8 cellular contexts compared by ENCODE assay signal in genomic region chr4:100190643-100191600, GRCh38. TPM values are rescaled to one million over a fixed set of nuclear protein-coding genes. Genes with fewer than 3 reads are reported as not detected.
A peak's percentile ranks its signal among the peaks of the same experiment; 100 is the strongest.
DNase-seq lines count a peak whose midpoint lies in the region; ATAC-seq and TF ChIP-seq lines count a peak whose summit lies in the region.

No MANE protein-coding gene starts in this region.

- ATAC-seq in HG02798 (IDR thresholded peaks at IDR 0.05; ENCODE audit: poor library complexity, unreplicated experiment) (peak; percentile 14), HG02840 (IDR thresholded peaks at IDR 0.05; ENCODE audit: low FRiP score, unreplicated experiment) (no peak)
- ATAC-seq in stimulated activated naive CD8-positive, alpha-beta T cell treated with anti-CD3 and anti-CD28 coated beads, Interleukin-15, amount 100 ng/mL, for 72 hours, result peak; percentile 33

- peak overlapping the region; percentile 60 for H3K4me3 ChIP-seq in kidney epithelial cell (ENCODE audit: low read depth, low read length)

- no peaks in the 10 kb centered on the region for H3K36me3 Mint-ChIP-seq in brain

- no peaks in the 10 kb centered on the region for H3K27me3 ChIP-seq in kidney epithelial cell (ENCODE audit: control insufficient read depth, insufficient read depth, low read length)

- H3K9me3 Mint-ChIP-seq in brain, result no peaks in the 10 kb centered on the region
- H3K9me3 Mint-ChIP-seq in stimulated activated naive CD8-positive, alpha-beta T cell treated with anti-CD3 and anti-CD28 coated beads, Interleukin-15, amount 100 ng/mL, for 72 hours, result no peaks in the 10 kb centered on the region

- no peak for TF ChIP-seq CTCF in brain (conservative IDR thresholded peaks at IDR 0.05)
- no peak for TF ChIP-seq CTCF in kidney epithelial cell (IDR thresholded peaks at IDR 0.05; ENCODE audit: insufficient read depth, low read length, poor library complexity, severe bottlenecking)

- peaks cover 29% of the 10 kb centered on the region for H3K4me1 Mint-ChIP-seq in brain
- peaks cover 20% of the 10 kb centered on the region for H3K4me1 Mint-ChIP-seq in stimulated activated naive CD8-positive, alpha-beta T cell treated with anti-CD3 and anti-CD28 coated beads, Interleukin-15, amount 100 ng/mL, for 72 hours

- peak overlapping the region; percentile 79 to 88 (median 85) for H3K4me3 Mint-ChIP-seq in brain
- H3K4me3 Mint-ChIP-seq in stimulated activated naive CD8-positive, alpha-beta T cell treated with anti-CD3 and anti-CD28 coated beads, Interleukin-15, amount 100 ng/mL, for 72 hours, result peak overlapping the region; percentile 76 to 85

- H3K36me3 ChIP-seq in kidney epithelial cell (ENCODE audit: control insufficient read depth, insufficient read depth, low read length), result no peaks in the 10 kb centered on the region

- peak overlapping the region in 4 of 5 experiments; percentile 15 to 23 (median 16) for H3K27ac Mint-ChIP-seq in brain
- H3K27ac Mint-ChIP-seq in stimulated activated naive CD8-positive, alpha-beta T cell treated with anti-CD3 and anti-CD28 coated beads, Interleukin-15, amount 100 ng/mL, for 72 hours, result no peak overlapping the region

- peaks cover 12% of the 10 kb centered on the region for H3K27me3 Mint-ChIP-seq in brain
- peaks cover 69% of the 10 kb centered on the region for H3K27me3 Mint-ChIP-seq in stimulated activated naive CD8-positive, alpha-beta T cell treated with anti-CD3 and anti-CD28 coated beads, Interleukin-15, amount 100 ng/mL, for 72 hours

- DNase-seq in AG08395 (ENCODE audit: low spot score), result peak; percentile 17
- DNase-seq in kidney epithelial cell (ENCODE audit: low read depth), result no peak
- no peak for DNase-seq in stimulated activated naive CD8-positive, alpha-beta T cell treated with anti-CD3 and anti-CD28 coated beads, Interleukin-15, amount 100 ng/mL, for 72 hours
- no peak for DNase-seq in UCSD-AML1 (lab: John Stamatoyannopoulos, UW; ENCODE audit: unreplicated experiment)
- DNase-seq in NCI-H2081 treated with DMSO at 0.1 percent for 48 hours (lab: John Stamatoyannopoulos, UW), result no peak

RNA-seq across cellular contexts. Expression of gene DDIT4L, which starts 0.7 kb away (rescaled TPM):
- polyA plus RNA-seq in brain (ENCODE audit: insufficient read depth, low read depth, low replicate concordance), result 1.5 TPM
- 0.68 and 1.3 TPM in 2 replicates for total RNA-seq in kidney epithelial cell

Comparison
In these comparisons a context has a peak if more than half of its experiments do, and no peak if none do; other contexts are left out.
1. H3K27ac Mint-ChIP-seq: peak in brain (4 of 5); none in stimulated activated naive CD8-positive, alpha-beta T cell treated with anti-CD3 and anti-CD28 coated beads, Interleukin-15, amount 100 ng/mL, for 72 hours (0 of 2).